Comparison of ENCODE assay signal across 1 cellular context in genomic region chr18:9549405-9549804, GRCh38.
TF ChIP-seq lines count a peak whose summit lies in the region.

No MANE protein-coding gene starts in this region.

TF ChIP-seq in GM12878, 131 proteins besides CTCF, POLR2A, EP300 and RAD21 (continued from another document):
- TF ChIP-seq, protein P1, sequence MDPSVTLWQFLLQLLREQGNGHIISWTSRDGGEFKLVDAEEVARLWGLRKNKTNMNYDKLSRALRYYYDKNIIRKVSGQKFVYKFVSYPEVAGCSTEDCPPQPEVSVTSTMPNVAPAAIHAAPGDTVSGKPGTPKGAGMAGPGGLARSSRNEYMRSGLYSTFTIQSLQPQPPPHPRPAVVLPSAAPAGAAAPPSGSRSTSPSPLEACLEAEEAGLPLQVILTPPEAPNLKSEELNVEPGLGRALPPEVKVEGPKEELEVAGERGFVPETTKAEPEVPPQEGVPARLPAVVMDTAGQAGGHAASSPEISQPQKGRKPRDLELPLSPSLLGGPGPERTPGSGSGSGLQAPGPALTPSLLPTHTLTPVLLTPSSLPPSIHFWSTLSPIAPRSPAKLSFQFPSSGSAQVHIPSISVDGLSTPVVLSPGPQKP (IDR thresholded peaks at IDR 0.05; ENCODE audit: low read depth, low read length) = no peak
- TF ChIP-seq, protein P2, sequence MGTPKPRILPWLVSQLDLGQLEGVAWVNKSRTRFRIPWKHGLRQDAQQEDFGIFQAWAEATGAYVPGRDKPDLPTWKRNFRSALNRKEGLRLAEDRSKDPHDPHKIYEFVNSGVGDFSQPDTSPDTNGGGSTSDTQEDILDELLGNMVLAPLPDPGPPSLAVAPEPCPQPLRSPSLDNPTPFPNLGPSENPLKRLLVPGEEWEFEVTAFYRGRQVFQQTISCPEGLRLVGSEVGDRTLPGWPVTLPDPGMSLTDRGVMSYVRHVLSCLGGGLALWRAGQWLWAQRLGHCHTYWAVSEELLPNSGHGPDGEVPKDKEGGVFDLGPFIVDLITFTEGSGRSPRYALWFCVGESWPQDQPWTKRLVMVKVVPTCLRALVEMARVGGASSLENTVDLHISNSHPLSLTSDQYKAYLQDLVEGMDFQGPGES (IDR thresholded peaks at IDR 0.05) = no peak
- TF ChIP-seq ZNF207 (IDR thresholded peaks at IDR 0.05; ENCODE audit: borderline replicate concordance) = no peak
- TF ChIP-seq MYB (IDR thresholded peaks at IDR 0.05; ENCODE audit: borderline replicate concordance, low read depth, low read length) = no peak
- no peak for TF ChIP-seq BRCA1 (IDR thresholded peaks at IDR 0.05; ENCODE audit: low read depth, low read length)
- no peak for TF ChIP-seq NFYA (IDR thresholded peaks at IDR 0.05; ENCODE audit: borderline replicate concordance, low read depth, low read length)
TF ChIP-seq in GM12878: peak in this region for 0.
